11 cellular contexts compared by ENCODE assay signal in genomic region chr1:85047144-85047471, GRCh38. TPM values are rescaled to one million over a fixed set of nuclear protein-coding genes. Genes with fewer than 3 reads are reported as not detected.
DNase-seq lines count a peak whose midpoint lies in the region; FAIRE-seq and TF ChIP-seq lines count a peak whose summit lies in the region.
"Had no signal": no experiment of that assay in that cellular context is flagged by ENCODE, and none has a peak within 500 bp of the region (broad histone marks: within the 10 kb centered on the region; RNA-seq: fewer than 3 reads in every experiment).

No MANE protein-coding gene starts in this region.

- peak overlapping the region; percentile 59 for H4K8ac ChIP-seq in H1 (ENCODE audit: extremely low read depth, insufficient read depth, low read length)

- intact Hi-C loops in adrenal gland (cut with DNase I) = no loop called here

- POLR2A ChIA-PET in HEK293 (lab: Yijun Ruan, JAX) (no interaction called here), H1 (lab: Charles Lee; ENCODE audit: partially characterized antibody) (no interaction called here)

- no peak overlapping the region for H2AK5ac ChIP-seq in H1 (ENCODE audit: low read depth, low read length)

- TF ChIP-seq EP300 in H1 (IDR thresholded peaks at IDR 0.05; ENCODE audit: borderline replicate concordance in 1 of 2, low read depth in 2 of 2, low read length in 2 of 2) = no peak

- H4K20me1 ChIP-seq in H1 (replicated peaks in 1 of 2; ENCODE audit: control insufficient read depth in 1 of 2, insufficient read depth in 2 of 2, low read length in 2 of 2) = peaks cover 0 to 2% of the 10 kb centered on the region in 2 experiments

- H3K4me2 ChIP-seq in H1 (ENCODE audit: insufficient read depth in 1 of 2, low read depth in 2 of 2, low read length in 2 of 2) = peak overlapping the region; percentile 76 to 83

- no peak overlapping the region for H2BK15ac ChIP-seq in H1 (ENCODE audit: low read length)

- H3K23ac ChIP-seq in H1 (ENCODE audit: insufficient read length) = no peak overlapping the region

- CTCF ChIA-PET in HEK293 (lab: Yijun Ruan, JAX) = interaction anchor here (0.7 to 2.0 kb wide), 2 partner anchors 102 to 178 kb away, joined by 3 to 11 read pairs; no protein-coding TSS in a partner anchor
- CTCF ChIA-PET in H1 (lab: Charles Lee; ENCODE audit: partially characterized antibody) = interaction anchor here (0.7 to 2.7 kb wide), 5 partner anchors 20 to 930 kb away, joined by 3 to 16 read pairs (median 4); no protein-coding TSS in a partner anchor

- H3K23me2 ChIP-seq in H1 (ENCODE audit: low read depth, low read length) = peaks cover 11% of the 10 kb centered on the region; the same call in 1 of the 2 replicates

- no peak overlapping the region for H3K56ac ChIP-seq in H1 (replicated peaks; ENCODE audit: insufficient read length, low read depth, low read length)

- no peak overlapping the region for H3K14ac ChIP-seq in H1 (ENCODE audit: insufficient read length)

- H3K9me3 Mint-ChIP-seq in neural crest cell = no peaks in the 10 kb centered on the region
- H3K9me3 Mint-ChIP-seq: dendritic cell treated with granulocyte-macrophage colony-stimulating factor and Interleukin-4, amounts not matched to agents 40 ng/mL and 50 ng/mL, for 4 days had no signal

- H3K4me3 ChIP-seq in HEK293 (ENCODE audit: low read depth, low read length) = peak overlapping the region; percentile 62
- H3K4me3 ChIP-seq in H1 (ENCODE audit: extremely low read depth in 1 of 4, insufficient read depth in 2 of 4, low read depth in 3 of 4, low read length in 4 of 4) = peak overlapping the region; percentile 41 to 64 (median 50); a peak in 5 of 8 replicates
- H3K4me3 ChIP-seq in adrenal gland = peak overlapping the region in 2 of 4 donors; percentile 38 to 62

- TF ChIP-seq POLR2A in H1 (IDR thresholded peaks at IDR 0.05; ENCODE audit: control extremely low read depth in 1 of 2, low read depth in 2 of 2, low read length in 2 of 2) (no peak), adrenal gland (IDR thresholded peaks at IDR 0.05) (no peak)

- H2BK12ac ChIP-seq in H1 (ENCODE audit: low read depth, low read length) = no peak overlapping the region

- no peak for TF ChIP-seq RAD21 in H1 (IDR thresholded peaks at IDR 0.05 in 1 of 2, conservative IDR thresholded peaks at IDR 0.05 in 1 of 2; ENCODE audit: low read depth in 2 of 2, low read length in 2 of 2)

- no peak overlapping the region for H4K91ac ChIP-seq in H1 (replicated peaks; ENCODE audit: insufficient read length, low read length)

- H2BK120ac ChIP-seq in H1 (replicated peaks; ENCODE audit: low read depth, low read length) = no peak overlapping the region

- FAIRE-seq in H1 (lab: Jason Lieb, UNC) = peak; percentile 13

- H3K79me1 ChIP-seq in H1 (ENCODE audit: low read depth, low read length) = no peaks in the 10 kb centered on the region

- H3K4me1 Mint-ChIP-seq in neural crest cell = peaks cover 5% of the 10 kb centered on the region

- H3K4me1 ChIP-seq in HEK293 (ENCODE audit: control insufficient read depth, insufficient read depth, low read length) (peaks cover 8% of the 10 kb centered on the region), H1 (replicated peaks in 1 of 4; ENCODE audit: control insufficient read depth in 3 of 4, insufficient read depth in 4 of 4, low read length in 3 of 4) (peaks cover 0 to 14% (median 2%) of the 10 kb centered on the region in 4 experiments; a peak in 5 of 7 replicates), adrenal gland (replicated peaks in 1 of 2) (peaks cover 0 to 8% of the 10 kb centered on the region in 2 donors)

- no peak overlapping the region for H3K4ac ChIP-seq in H1 (replicated peaks; ENCODE audit: insufficient read length, low read depth, low read length)

- H3K27ac ChIP-seq in HEK293 (ENCODE audit: extremely low read depth, low read depth, low read length) (no peak overlapping the region), H1 (ENCODE audit: low read depth, low read length) (no peak overlapping the region), adrenal gland (peak overlapping the region in 1 of 5 donors; percentile 68)
- H3K27ac ChIP-seq: 22Rv1 had no signal

- peak overlapping the region; percentile 3; the same call in 1 of the 2 replicates for H2AFZ ChIP-seq in H1 (ENCODE audit: low read length)

- H3K18ac ChIP-seq in H1 (ENCODE audit: extremely low read depth, low read length) = no peak overlapping the region

- no peaks in the 10 kb centered on the region for H3K79me2 ChIP-seq in H1 (ENCODE audit: control insufficient read depth in 1 of 2, insufficient read depth in 2 of 2, low read length in 2 of 2)

- DNase-seq in DMS 273 (lab: John Stamatoyannopoulos, UW; ENCODE audit: unreplicated experiment) (peak; percentile 7), DMS 273 treated with DMSO at 0.1 percent for 48 hours (lab: John Stamatoyannopoulos, UW) (no peak), H1 (ENCODE audit: low read depth in 1 of 2, low spot score in 2 of 2) (no peak), neural crest cell (ENCODE audit: low read depth, low spot score) (no peak), H4 (ENCODE audit: low spot score) (no peak), adrenal gland (no peak), NCI-H345 (lab: John Stamatoyannopoulos, UW) (no peak)
- DNase-seq: hippocampal formation had no signal

- no peak overlapping the region for H2BK20ac ChIP-seq in H1 (ENCODE audit: low read length)

- no peaks in the 10 kb centered on the region for H3K36me3 Mint-ChIP-seq in neural crest cell (ENCODE audit: low read depth)

- H3K27me3 ChIP-seq in H1 (replicated peaks in 1 of 4; ENCODE audit: control insufficient read depth in 3 of 4, extremely low read depth in 1 of 4, insufficient read depth in 3 of 4, low read length in 3 of 4) = peaks cover 19 to 41% (median 36%) of the 10 kb centered on the region in 4 experiments
- H3K27me3 ChIP-seq in adrenal gland = peaks cover 16% of the 10 kb centered on the region

- TF ChIP-seq CTCF in HEK293 (tag by site-specific recombination; IDR thresholded peaks at IDR 0.05) = no peak
- no peak for TF ChIP-seq CTCF in H1 (IDR thresholded peaks at IDR 0.05; ENCODE audit: control extremely low read depth in 1 of 3, insufficient read depth in 1 of 3, low read depth in 1 of 3, low read length in 3 of 3)
- TF ChIP-seq CTCF in neural crest cell (conservative IDR thresholded peaks at IDR 0.05) = no peak
- TF ChIP-seq CTCF in adrenal gland (IDR thresholded peaks at IDR 0.05) = no peak

- H3K27ac Mint-ChIP-seq in neural crest cell (ENCODE audit: unreplicated experiment) = no peak overlapping the region
- H3K27ac Mint-ChIP-seq: dendritic cell treated with granulocyte-macrophage colony-stimulating factor and Interleukin-4, amounts not matched to agents 40 ng/mL and 50 ng/mL, for 4 days had no signal

- peak overlapping the region; percentile 60 for H3K4me3 Mint-ChIP-seq in neural crest cell

- no peak overlapping the region for H3K9ac ChIP-seq in H1 (replicated peaks in 1 of 4; ENCODE audit: extremely low read depth in 1 of 4, low read depth in 3 of 4, low read length in 3 of 4)

- H2BK5ac ChIP-seq in H1 (ENCODE audit: low read depth, low read length) = no peak overlapping the region

- H3K9me3 ChIP-seq in HEK293 (ENCODE audit: control insufficient read depth, insufficient read depth, low read depth, low read length) (no peaks in the 10 kb centered on the region), H1 (ENCODE audit: insufficient read depth in 2 of 2, low read depth in 1 of 2, low read length in 1 of 2) (no peaks in the 10 kb centered on the region), adrenal gland (replicated peaks in 1 of 3) (no peaks in the 10 kb centered on the region)

- H4K5ac ChIP-seq in H1 (ENCODE audit: insufficient read length, low read depth, low read length) = no peak overlapping the region

- peaks cover 3 to 10% of the 10 kb centered on the region in 2 experiments; a peak in 2 of 3 replicates for H3K36me3 ChIP-seq in HEK293 (ENCODE audit: control insufficient read depth in 2 of 2, insufficient read depth in 1 of 2, low read length in 2 of 2)
- H3K36me3 ChIP-seq in H1 (ENCODE audit: control insufficient read depth in 2 of 4, insufficient read depth in 4 of 4, low read length in 3 of 4) = no peaks in the 10 kb centered on the region
- no peaks in the 10 kb centered on the region for H3K36me3 ChIP-seq in adrenal gland (replicated peaks in 1 of 2)

- 14% methylated on average over 12 of the region's 12 CpGs; no CpG with 5 or more reads in 1 of the 2 experiments for WGBS in H1 (ENCODE audit: extremely low coverage in 1 of 2, insufficient coverage in 1 of 2, insufficient read length in 1 of 2, insufficient replicate concordance in 2 of 2, low coverage in 1 of 2, low lambda C conversion rate in 2 of 2, missing lambda C conversion rate in 1 of 2), 2 experiments
- WGBS in adrenal gland, 4 donors = 20 to 30% (median 23%) methylated on average over 5 to 12 of the region's 12 CpGs

- peaks cover 88% of the 10 kb centered on the region for H3K27me3 Mint-ChIP-seq in neural crest cell (ENCODE audit: low read depth)

RNA-seq across cellular contexts. Expression of gene MCOLN3, which starts 1.2 kb away (rescaled TPM):
- total RNA-seq in H1 (2021; fragmentation: NEBNext Ultra II Directional; extraction: Animal tissue kit (Norgen Biotek cat#: 25700)) = 2.9 and 3.8 TPM in 2 replicates
- 3.3 and 4.9 TPM in 2 replicates for polyA plus RNA-seq in H1 (2011; rRNA removed)
- polyA plus RNA-seq in H1 (2011; cell fraction: cytosol; rRNA removed) = 4.8 TPM
- polyA plus RNA-seq in H1 (2011; cell fraction: nucleus; rRNA removed) = 6.6 TPM
- polyA plus RNA-seq in H1 (2012, experiment 1 of 2) = 2.4 to 4.7 TPM (median 3.5 TPM) in 4 replicates
- polyA plus RNA-seq in H1 (2012, experiment 2 of 2) = 0.29 TPM
- polyA plus RNA-seq in H1 (2013, experiment 1 of 2) = 3.4 TPM
- 2.4 TPM for polyA plus RNA-seq in H1 (2013, experiment 2 of 2)
- polyA minus RNA-seq in H1 (2011; rRNA and poly(A)+ RNA removed) = 2.6 and 5.6 TPM in 2 replicates
- 1.0 TPM for polyA minus RNA-seq in H1 (2011; cell fraction: cytosol; rRNA and poly(A)+ RNA removed)
- polyA minus RNA-seq in H1 (2011; cell fraction: nucleus; rRNA and poly(A)+ RNA removed) = 5.8 TPM
- 0.09 TPM in 1 of 2 replicates, not detected in the other for total RNA-seq in neural crest cell
- total RNA-seq in H4 (2014; rRNA removed; shearing (Covaris generic)) = 0.72 and 1.4 TPM in 2 replicates
- 100 to 1,000 TPM in 1 of 8 donors, 10 to 100 TPM in 7; 12.6 to 183 (median 56.6) TPM for total RNA-seq in adrenal gland
- polyA plus RNA-seq in adrenal gland = 100 to 1,000 TPM in 2 of 3 donors, 10 to 100 TPM in 1; 11.3 to 144 (median 140) TPM

RNA-seq across cellular contexts. Expression of gene MCOLN2, which starts 50.2 kb away (rescaled TPM):
- total RNA-seq in H1 (2021; fragmentation: NEBNext Ultra II Directional; extraction: Animal tissue kit (Norgen Biotek cat#: 25700)) = 6.1 and 6.3 TPM in 2 replicates
- polyA plus RNA-seq in H1 (2011; rRNA removed) (1.5 and 1.7 TPM in 2 replicates), adrenal gland (10 to 100 TPM in 2 of 3 donors, 1 to 10 TPM in 1; 2.2 to 27.4 (median 19.4) TPM)
- polyA plus RNA-seq in H1 (2011; cell fraction: cytosol; rRNA removed) = 2.8 TPM
- polyA plus RNA-seq in H1 (2011; cell fraction: nucleus; rRNA removed) = 4.4 TPM
- 3.1 to 6.4 TPM (median 4.5 TPM) in 4 replicates for polyA plus RNA-seq in H1 (2012, experiment 1 of 2)
- 0.17 TPM for polyA plus RNA-seq in H1 (2012, experiment 2 of 2)
- 4.7 TPM for polyA plus RNA-seq in H1 (2013, experiment 1 of 2)
- 5.1 TPM for polyA plus RNA-seq in H1 (2013, experiment 2 of 2)
- 2.2 and 3.3 TPM in 2 replicates for polyA minus RNA-seq in H1 (2011; rRNA and poly(A)+ RNA removed)
- polyA minus RNA-seq in H1 (2011; cell fraction: cytosol; rRNA and poly(A)+ RNA removed) = 3.2 TPM
- 7.0 TPM for polyA minus RNA-seq in H1 (2011; cell fraction: nucleus; rRNA and poly(A)+ RNA removed)
- total RNA-seq in neural crest cell (0.52 and 1.0 TPM in 2 replicates), adrenal gland (10 to 100 TPM in 6 of 8 donors, 1 to 10 TPM in 2; 8.2 to 40.1 (median 14.8) TPM)
- 2.3 and 2.6 TPM in 2 replicates for total RNA-seq in H4 (2014; rRNA removed; shearing (Covaris generic))
